Comparison of ENCODE assay signal across 1 cellular context in the genomic region with DNA sequence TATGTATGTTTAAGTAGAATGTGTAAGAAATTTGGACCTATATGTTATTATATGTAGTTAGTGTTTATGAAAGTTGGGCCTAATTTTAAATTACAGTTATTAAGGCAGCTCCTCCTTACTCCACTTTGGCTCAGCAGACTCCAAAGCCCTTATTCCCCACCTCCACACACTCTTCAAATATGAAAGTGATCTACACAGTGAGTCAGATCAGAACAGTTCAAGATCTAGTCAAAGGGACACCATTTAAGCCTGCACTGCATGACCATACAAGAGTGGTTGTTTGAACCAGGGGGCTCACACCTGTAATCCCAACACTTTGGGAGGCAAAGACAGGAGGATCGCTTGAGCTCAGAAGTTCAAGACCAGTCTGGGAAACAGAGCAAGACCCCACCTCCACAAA.
TF ChIP-seq lines count a peak whose summit lies in the region.

No MANE protein-coding gene starts in this region.

TF ChIP-seq in IMR-90, 13 proteins besides CTCF, POLR2A, EP300 and RAD21 (continued from another document):
- no peak for TF ChIP-seq FOS (IDR thresholded peaks at IDR 0.05; ENCODE audit: low read depth, low read length)
- no peak for TF ChIP-seq RCOR1 (IDR thresholded peaks at IDR 0.05; ENCODE audit: insufficient replicate concordance, low read length)
- no peak for TF ChIP-seq NFE2L2 (IDR thresholded peaks at IDR 0.05; ENCODE audit: low read depth, low read length)
- TF ChIP-seq CEBPB (IDR thresholded peaks at IDR 0.05; ENCODE audit: low read depth, low read length) = no peak
- no peak for TF ChIP-seq SMC3 (IDR thresholded peaks at IDR 0.05; ENCODE audit: low read depth, low read length)
- no peak for TF ChIP-seq CHD1 (IDR thresholded peaks at IDR 0.05; ENCODE audit: low read depth, low read length)
TF ChIP-seq in IMR-90: peak in this region for 0.
